1 cellular context compared by ENCODE assay signal in the genomic region with DNA sequence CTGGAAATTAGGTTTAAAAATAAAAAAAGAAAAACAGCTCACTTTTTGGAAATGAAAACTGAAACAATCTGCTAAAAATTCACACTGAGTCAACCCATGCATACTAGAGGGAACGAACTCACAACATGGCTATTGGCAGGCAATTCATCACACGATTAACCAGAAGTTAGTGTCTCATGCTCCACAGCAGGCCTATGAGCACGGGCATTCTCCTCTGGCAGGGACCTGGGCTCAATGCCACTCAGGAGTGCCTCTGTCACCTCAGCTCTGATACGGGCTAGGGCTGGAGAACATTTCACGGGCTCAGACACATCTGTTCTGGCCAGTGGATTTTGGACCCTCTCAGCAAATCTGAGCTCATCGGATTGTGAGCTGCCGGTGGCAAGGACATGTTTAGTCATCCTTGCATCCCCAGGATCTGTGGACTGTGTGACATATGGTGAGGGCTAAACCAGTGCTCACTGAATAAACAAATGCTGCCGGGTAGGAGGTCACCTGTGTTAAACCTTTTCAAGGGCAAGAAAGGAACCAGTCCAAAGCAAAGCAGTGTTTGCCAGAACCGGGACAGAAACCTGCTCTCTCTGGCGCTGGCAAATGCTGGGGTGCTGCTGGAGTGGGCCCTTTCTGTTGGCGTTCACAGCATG.
A peak's percentile ranks its signal among the peaks of the same experiment; 100 is the strongest.
TF ChIP-seq lines count a peak whose summit lies in the region.

No MANE protein-coding gene starts in this region.

TF ChIP-seq in HepG2, 621 proteins besides CTCF, POLR2A, EP300 and RAD21 (continued from another document and continues in another):
- peak; percentile 76; the same call in 1 of the 2 replicates for TF ChIP-seq ZNF263 (CRISPR knock-in tag; IDR thresholded peaks at IDR 0.05)
- TF ChIP-seq, protein P1, sequence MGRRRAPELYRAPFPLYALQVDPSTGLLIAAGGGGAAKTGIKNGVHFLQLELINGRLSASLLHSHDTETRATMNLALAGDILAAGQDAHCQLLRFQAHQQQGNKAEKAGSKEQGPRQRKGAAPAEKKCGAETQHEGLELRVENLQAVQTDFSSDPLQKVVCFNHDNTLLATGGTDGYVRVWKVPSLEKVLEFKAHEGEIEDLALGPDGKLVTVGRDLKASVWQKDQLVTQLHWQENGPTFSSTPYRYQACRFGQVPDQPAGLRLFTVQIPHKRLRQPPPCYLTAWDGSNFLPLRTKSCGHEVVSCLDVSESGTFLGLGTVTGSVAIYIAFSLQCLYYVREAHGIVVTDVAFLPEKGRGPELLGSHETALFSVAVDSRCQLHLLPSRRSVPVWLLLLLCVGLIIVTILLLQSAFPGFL (CRISPR knock-in tag; IDR thresholded peaks at IDR 0.05) = no peak
- TF ChIP-seq, protein P2, sequence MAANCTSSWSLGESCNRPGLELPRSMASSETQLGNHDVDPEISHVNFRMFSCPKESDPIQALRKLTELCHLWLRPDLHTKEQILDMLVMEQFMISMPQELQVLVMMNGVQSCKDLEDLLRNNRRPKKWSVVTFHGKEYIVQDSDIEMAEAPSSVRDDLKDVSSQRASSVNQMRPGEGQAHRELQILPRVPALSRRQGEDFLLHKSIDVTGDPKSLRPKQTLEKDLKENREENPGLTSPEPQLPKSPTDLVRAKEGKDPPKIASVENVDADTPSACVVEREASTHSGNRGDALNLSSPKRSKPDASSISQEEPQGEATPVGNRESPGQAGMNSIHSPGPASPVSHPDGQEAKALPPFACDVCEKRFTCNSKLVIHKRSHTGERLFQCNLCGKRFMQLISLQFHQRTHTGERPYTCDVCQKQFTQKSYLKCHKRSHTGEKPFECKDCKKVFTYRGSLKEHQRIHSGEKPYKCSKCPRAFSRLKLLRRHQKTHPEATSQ (CRISPR knock-in tag; IDR thresholded peaks at IDR 0.05; ENCODE audit: borderline replicate concordance) = no peak
- TF ChIP-seq, protein P3, sequence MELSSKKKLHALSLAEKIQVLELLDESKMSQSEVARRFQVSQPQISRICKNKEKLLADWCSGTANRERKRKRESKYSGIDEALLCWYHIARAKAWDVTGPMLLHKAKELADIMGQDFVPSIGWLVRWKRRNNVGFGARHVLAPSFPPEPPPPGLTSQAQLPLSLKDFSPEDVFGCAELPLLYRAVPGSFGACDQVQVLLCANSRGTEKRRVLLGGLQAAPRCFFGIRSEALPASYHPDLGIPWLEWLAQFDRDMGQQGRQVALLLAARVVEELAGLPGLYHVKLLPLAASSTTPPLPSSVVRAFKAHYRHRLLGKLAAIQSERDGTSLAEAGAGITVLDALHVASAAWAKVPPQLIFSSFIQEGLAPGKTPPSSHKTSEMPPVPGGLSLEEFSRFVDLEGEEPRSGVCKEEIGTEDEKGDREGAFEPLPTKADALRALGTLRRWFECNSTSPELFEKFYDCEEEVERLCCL (CRISPR knock-in tag; IDR thresholded peaks at IDR 0.05; ENCODE audit: borderline replicate concordance) = no peak
- TF ChIP-seq, protein P4, sequence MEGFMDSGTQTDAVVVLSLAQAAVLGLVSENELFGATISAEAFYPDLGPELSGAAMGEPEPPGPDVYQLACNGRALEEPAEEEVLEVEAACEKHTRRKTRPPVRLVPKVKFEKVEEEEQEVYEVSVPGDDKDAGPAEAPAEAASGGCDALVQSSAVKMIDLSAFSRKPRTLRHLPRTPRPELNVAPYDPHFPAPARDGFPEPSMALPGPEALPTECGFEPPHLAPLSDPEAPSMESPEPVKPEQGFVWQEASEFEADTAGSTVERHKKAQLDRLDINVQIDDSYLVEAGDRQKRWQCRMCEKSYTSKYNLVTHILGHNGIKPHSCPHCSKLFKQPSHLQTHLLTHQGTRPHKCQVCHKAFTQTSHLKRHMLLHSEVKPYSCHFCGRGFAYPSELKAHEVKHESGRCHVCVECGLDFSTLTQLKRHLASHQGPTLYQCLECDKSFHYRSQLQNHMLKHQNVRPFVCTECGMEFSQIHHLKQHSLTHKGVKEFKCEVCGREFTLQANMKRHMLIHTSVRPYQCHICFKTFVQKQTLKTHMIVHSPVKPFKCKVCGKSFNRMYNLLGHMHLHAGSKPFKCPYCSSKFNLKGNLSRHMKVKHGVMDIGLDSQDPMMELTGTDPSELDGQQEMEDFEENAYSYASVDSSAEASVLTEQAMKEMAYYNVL (CRISPR knock-in tag; IDR thresholded peaks at IDR 0.05; ENCODE audit: borderline replicate concordance) = peak; percentile 49; the same call in 1 of the 2 replicates
- TF ChIP-seq, protein P5, sequence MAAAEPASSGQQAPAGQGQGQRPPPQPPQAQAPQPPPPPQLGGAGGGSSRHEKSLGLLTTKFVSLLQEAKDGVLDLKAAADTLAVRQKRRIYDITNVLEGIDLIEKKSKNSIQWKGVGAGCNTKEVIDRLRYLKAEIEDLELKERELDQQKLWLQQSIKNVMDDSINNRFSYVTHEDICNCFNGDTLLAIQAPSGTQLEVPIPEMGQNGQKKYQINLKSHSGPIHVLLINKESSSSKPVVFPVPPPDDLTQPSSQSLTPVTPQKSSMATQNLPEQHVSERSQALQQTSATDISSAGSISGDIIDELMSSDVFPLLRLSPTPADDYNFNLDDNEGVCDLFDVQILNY (CRISPR knock-in tag; conservative IDR thresholded peaks at IDR 0.05) = no peak
- TF ChIP-seq, protein P6, sequence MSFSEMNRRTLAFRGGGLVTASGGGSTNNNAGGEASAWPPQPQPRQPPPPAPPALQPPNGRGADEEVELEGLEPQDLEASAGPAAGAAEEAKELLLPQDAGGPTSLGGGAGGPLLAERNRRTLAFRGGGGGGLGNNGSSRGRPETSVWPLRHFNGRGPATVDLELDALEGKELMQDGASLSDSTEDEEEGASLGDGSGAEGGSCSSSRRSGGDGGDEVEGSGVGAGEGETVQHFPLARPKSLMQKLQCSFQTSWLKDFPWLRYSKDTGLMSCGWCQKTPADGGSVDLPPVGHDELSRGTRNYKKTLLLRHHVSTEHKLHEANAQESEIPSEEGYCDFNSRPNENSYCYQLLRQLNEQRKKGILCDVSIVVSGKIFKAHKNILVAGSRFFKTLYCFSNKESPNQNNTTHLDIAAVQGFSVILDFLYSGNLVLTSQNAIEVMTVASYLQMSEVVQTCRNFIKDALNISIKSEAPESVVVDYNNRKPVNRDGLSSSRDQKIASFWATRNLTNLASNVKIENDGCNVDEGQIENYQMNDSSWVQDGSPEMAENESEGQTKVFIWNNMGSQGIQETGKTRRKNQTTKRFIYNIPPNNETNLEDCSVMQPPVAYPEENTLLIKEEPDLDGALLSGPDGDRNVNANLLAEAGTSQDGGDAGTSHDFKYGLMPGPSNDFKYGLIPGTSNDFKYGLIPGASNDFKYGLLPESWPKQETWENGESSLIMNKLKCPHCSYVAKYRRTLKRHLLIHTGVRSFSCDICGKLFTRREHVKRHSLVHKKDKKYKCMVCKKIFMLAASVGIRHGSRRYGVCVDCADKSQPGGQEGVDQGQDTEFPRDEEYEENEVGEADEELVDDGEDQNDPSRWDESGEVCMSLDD (CRISPR knock-in tag; IDR thresholded peaks at IDR 0.05; ENCODE audit: borderline replicate concordance) = no peak
- TF ChIP-seq, protein P7, sequence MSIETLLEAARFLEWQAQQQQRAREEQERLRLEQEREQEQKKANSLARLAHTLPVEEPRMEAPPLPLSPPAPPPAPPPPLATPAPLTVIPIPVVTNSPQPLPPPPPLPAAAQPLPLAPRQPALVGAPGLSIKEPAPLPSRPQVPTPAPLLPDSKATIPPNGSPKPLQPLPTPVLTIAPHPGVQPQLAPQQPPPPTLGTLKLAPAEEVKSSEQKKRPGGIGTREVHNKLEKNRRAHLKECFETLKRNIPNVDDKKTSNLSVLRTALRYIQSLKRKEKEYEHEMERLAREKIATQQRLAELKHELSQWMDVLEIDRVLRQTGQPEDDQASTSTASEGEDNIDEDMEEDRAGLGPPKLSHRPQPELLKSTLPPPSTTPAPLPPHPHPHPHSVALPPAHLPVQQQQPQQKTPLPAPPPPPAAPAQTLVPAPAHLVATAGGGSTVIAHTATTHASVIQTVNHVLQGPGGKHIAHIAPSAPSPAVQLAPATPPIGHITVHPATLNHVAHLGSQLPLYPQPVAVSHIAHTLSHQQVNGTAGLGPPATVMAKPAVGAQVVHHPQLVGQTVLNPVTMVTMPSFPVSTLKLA (IDR thresholded peaks at IDR 0.05) = no peak
- TF ChIP-seq, protein P8, sequence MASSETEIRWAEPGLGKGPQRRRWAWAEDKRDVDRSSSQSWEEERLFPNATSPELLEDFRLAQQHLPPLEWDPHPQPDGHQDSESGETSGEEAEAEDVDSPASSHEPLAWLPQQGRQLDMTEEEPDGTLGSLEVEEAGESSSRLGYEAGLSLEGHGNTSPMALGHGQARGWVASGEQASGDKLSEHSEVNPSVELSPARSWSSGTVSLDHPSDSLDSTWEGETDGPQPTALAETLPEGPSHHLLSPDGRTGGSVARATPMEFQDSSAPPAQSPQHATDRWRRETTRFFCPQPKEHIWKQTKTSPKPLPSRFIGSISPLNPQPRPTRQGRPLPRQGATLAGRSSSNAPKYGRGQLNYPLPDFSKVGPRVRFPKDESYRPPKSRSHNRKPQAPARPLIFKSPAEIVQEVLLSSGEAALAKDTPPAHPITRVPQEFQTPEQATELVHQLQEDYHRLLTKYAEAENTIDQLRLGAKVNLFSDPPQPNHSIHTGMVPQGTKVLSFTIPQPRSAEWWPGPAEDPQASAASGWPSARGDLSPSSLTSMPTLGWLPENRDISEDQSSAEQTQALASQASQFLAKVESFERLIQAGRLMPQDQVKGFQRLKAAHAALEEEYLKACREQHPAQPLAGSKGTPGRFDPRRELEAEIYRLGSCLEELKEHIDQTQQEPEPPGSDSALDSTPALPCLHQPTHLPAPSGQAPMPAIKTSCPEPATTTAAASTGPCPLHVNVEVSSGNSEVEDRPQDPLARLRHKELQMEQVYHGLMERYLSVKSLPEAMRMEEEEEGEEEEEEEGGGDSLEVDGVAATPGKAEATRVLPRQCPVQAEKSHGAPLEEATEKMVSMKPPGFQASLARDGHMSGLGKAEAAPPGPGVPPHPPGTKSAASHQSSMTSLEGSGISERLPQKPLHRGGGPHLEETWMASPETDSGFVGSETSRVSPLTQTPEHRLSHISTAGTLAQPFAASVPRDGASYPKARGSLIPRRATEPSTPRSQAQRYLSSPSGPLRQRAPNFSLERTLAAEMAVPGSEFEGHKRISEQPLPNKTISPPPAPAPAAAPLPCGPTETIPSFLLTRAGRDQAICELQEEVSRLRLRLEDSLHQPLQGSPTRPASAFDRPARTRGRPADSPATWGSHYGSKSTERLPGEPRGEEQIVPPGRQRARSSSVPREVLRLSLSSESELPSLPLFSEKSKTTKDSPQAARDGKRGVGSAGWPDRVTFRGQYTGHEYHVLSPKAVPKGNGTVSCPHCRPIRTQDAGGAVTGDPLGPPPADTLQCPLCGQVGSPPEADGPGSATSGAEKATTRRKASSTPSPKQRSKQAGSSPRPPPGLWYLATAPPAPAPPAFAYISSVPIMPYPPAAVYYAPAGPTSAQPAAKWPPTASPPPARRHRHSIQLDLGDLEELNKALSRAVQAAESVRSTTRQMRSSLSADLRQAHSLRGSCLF (CRISPR knock-in tag; IDR thresholded peaks at IDR 0.05; ENCODE audit: borderline replicate concordance) = no peak
- TF ChIP-seq, protein P9, sequence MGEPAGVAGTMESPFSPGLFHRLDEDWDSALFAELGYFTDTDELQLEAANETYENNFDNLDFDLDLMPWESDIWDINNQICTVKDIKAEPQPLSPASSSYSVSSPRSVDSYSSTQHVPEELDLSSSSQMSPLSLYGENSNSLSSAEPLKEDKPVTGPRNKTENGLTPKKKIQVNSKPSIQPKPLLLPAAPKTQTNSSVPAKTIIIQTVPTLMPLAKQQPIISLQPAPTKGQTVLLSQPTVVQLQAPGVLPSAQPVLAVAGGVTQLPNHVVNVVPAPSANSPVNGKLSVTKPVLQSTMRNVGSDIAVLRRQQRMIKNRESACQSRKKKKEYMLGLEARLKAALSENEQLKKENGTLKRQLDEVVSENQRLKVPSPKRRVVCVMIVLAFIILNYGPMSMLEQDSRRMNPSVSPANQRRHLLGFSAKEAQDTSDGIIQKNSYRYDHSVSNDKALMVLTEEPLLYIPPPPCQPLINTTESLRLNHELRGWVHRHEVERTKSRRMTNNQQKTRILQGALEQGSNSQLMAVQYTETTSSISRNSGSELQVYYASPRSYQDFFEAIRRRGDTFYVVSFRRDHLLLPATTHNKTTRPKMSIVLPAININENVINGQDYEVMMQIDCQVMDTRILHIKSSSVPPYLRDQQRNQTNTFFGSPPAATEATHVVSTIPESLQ (CRISPR knock-in tag; conservative IDR thresholded peaks at IDR 0.05) = no peak
- TF ChIP-seq ZNF12 (CRISPR knock-in tag; IDR thresholded peaks at IDR 0.05) = no peak; the same call in 1 of the 2 replicates
- TF ChIP-seq, protein P10, sequence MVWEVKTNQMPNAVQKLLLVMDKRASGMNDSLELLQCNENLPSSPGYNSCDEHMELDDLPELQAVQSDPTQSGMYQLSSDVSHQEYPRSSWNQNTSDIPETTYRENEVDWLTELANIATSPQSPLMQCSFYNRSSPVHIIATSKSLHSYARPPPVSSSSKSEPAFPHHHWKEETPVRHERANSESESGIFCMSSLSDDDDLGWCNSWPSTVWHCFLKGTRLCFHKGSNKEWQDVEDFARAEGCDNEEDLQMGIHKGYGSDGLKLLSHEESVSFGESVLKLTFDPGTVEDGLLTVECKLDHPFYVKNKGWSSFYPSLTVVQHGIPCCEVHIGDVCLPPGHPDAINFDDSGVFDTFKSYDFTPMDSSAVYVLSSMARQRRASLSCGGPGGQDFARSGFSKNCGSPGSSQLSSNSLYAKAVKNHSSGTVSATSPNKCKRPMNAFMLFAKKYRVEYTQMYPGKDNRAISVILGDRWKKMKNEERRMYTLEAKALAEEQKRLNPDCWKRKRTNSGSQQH (CRISPR knock-in tag; IDR thresholded peaks at IDR 0.05; ENCODE audit: low read depth) = peak; percentile 68; the same call in 1 of the 2 replicates
